8 cellular contexts compared by ENCODE assay signal in genomic region chr20:45971675-45972499, GRCh38. TPM values are rescaled to one million over a fixed set of nuclear protein-coding genes. Genes with fewer than 3 reads are reported as not detected.
DNase-seq lines count a peak whose midpoint lies in the region; ATAC-seq and TF ChIP-seq lines count a peak whose summit lies in the region.

Gene ZNF335, minus strand, starts transcription at chr20:45972203. Its CDS starts 793 bp downstream, at chr20:45971410.

- peaks cover 16% of the 10 kb centered on the region for H3K4me1 Mint-ChIP-seq in T-helper 2 cell treated with Interferon-gamma antibody and Interleukin-4, amounts not matched to agents 5 μg/mL and 100 μg/mL, for 36 hours (ENCODE audit: low read depth)

- H3K27me3 ChIP-seq in ascending aorta (no peaks in the 10 kb centered on the region), right cardiac atrium (ENCODE audit: control insufficient read depth, insufficient read depth) (no peaks in the 10 kb centered on the region), vagina (no peaks in the 10 kb centered on the region)

- peak in 1 of 2 donors; percentile 57 for TF ChIP-seq POLR2A in vagina (IDR thresholded peaks at IDR 0.05)

- peak; percentile 92 to 97 for DNase-seq in NCI-H1930 (lab: John Stamatoyannopoulos, UW)
- peak; percentile 94 for DNase-seq in T-helper 2 cell treated with Interferon-gamma antibody and Interleukin-4, amounts not matched to agents 5 μg/mL and 100 μg/mL, for 36 hours (ENCODE audit: low spot score)
- DNase-seq in ascending aorta (ENCODE audit: low spot score in 2 of 2), result peak; percentile 76 to 97
- DNase-seq in right cardiac atrium, result peak; percentile 96 to 99 (median 98)
- peak; percentile 96 for DNase-seq in putamen (ENCODE audit: low spot score)
- DNase-seq in vagina (ENCODE audit: extremely low spot score in 2 of 2), result peak in 1 of 2 donors; percentile 97

- peak within 1 kb of the TSS; percentile 100 for H3K27ac Mint-ChIP-seq in T-helper 2 cell treated with Interferon-gamma antibody and Interleukin-4, amounts not matched to agents 5 μg/mL and 100 μg/mL, for 36 hours

- peak within 1 kb of the TSS; percentile 97 for H3K4me3 Mint-ChIP-seq in T-helper 2 cell treated with Interferon-gamma antibody and Interleukin-4, amounts not matched to agents 5 μg/mL and 100 μg/mL, for 36 hours

- ATAC-seq in GM18502 (IDR thresholded peaks at IDR 0.05; ENCODE audit: poor library complexity, unreplicated experiment), result peak; percentile 74
- peak; percentile 76 for ATAC-seq in HG02970 (IDR thresholded peaks at IDR 0.05; ENCODE audit: low FRiP score, unreplicated experiment)
- peak; percentile 95 to 96 for ATAC-seq in right cardiac atrium

- peaks cover 11% of the 10 kb centered on the region for H3K27me3 Mint-ChIP-seq in T-helper 2 cell treated with Interferon-gamma antibody and Interleukin-4, amounts not matched to agents 5 μg/mL and 100 μg/mL, for 36 hours (ENCODE audit: low read depth)

- intact Hi-C loops in ascending aorta (cut with DNase I) (loop anchor here (1.0 to 10.0 kb wide), 10 partner anchors 37 to 715 kb away; partner anchors contain the start of genes ACOT8, CTSA, DBNDD2 and DNTTIP1), right cardiac atrium (cut with DNase I) (no loop called here), vagina (cut with DNase I) (no loop called here)

- H3K4me1 ChIP-seq in ascending aorta, result peaks cover 3 to 30% of the 10 kb centered on the region in 2 donors
- no peaks in the 10 kb centered on the region for H3K4me1 ChIP-seq in right cardiac atrium (ENCODE audit: control insufficient read depth, insufficient read depth, low read length)
- H3K4me1 ChIP-seq in vagina, result peaks cover 30% of the 10 kb centered on the region

- peaks cover 16% of the 10 kb centered on the region for H3K36me3 Mint-ChIP-seq in T-helper 2 cell treated with Interferon-gamma antibody and Interleukin-4, amounts not matched to agents 5 μg/mL and 100 μg/mL, for 36 hours (ENCODE audit: low read depth)

- H3K27ac ChIP-seq in ascending aorta (peak within 1 kb of the TSS; percentile 99), right cardiac atrium (ENCODE audit: low read length) (peak within 1 kb of the TSS; percentile 99), vagina (peak within 1 kb of the TSS; percentile 98)

- H3K9me3 Mint-ChIP-seq in T-helper 2 cell treated with Interferon-gamma antibody and Interleukin-4, amounts not matched to agents 5 μg/mL and 100 μg/mL, for 36 hours, result no peaks in the 10 kb centered on the region

- TF ChIP-seq CTCF in ascending aorta (IDR thresholded peaks at IDR 0.05) (peak; percentile 37 to 48 (median 45)), vagina (IDR thresholded peaks at IDR 0.05) (peak in 1 of 3 experiments; percentile 48)

- peak within 1 kb of the TSS; percentile 73 to 99 for H3K4me3 ChIP-seq in ascending aorta
- H3K4me3 ChIP-seq in right cardiac atrium (ENCODE audit: low read length), result peak within 1 kb of the TSS; percentile 85
- peak within 1 kb of the TSS; percentile 60 to 92 for H3K4me3 ChIP-seq in vagina

- H3K9me3 ChIP-seq in ascending aorta (no peaks in the 10 kb centered on the region), right cardiac atrium (ENCODE audit: control insufficient read depth, low read length) (no peaks in the 10 kb centered on the region), vagina (no peaks in the 10 kb centered on the region)

- peaks cover 23 to 24% of the 10 kb centered on the region in 2 donors for H3K36me3 ChIP-seq in ascending aorta
- H3K36me3 ChIP-seq in vagina, result peaks cover 0 to 25% of the 10 kb centered on the region in 2 donors

- under 1% methylated on average over 72 of the region's 72 CpGs for WGBS in right cardiac atrium

RNA-seq across cellular contexts. Expression of gene ZNF335, which starts in this region (rescaled TPM):
- total RNA-seq in ascending aorta, result 27.8 TPM
- total RNA-seq in right cardiac atrium, result 10 to 100 TPM in 1 of 4 donors, 1 to 10 TPM in 3; 8.2 to 10.1 (median 8.6) TPM
- 6.4 TPM for polyA plus RNA-seq in right cardiac atrium
- total RNA-seq in vagina, result 24.1 TPM
